8 cellular contexts compared by ENCODE assay signal in genomic region chr1:155277070-155277895, GRCh38. TPM values are rescaled to one million over a fixed set of nuclear protein-coding genes. Genes with fewer than 3 reads are reported as not detected.
DNase-seq lines count a peak whose midpoint lies in the region; ATAC-seq and TF ChIP-seq lines count a peak whose summit lies in the region.

HCN3 (plus strand) TSS chr1:155277463; CDS start chr1:155277591, 128 bp downstream.

- H3K4me3 Mint-ChIP-seq in activated naive CD4-positive, alpha-beta T cell treated with anti-CD3 and anti-CD28 coated beads, Interleukin-2, amount 10 ng/mL, durations not matched to agents 7 days and 5 days, result peak within 1 kb of the TSS; percentile 68

- no peak for TF ChIP-seq EP300 in suprapubic skin (IDR thresholded peaks at IDR 0.05)

- CTCF ChIA-PET in activated naive CD4-positive, alpha-beta T cell treated with anti-CD3 and anti-CD28 coated beads, Interleukin-2, amount 10 ng/mL, durations not matched to agents 7 days and 5 days (lab: Charles Lee), result interaction anchor here (0.6 to 4.9 kb wide), 4 partner anchors 26 to 529 kb away, joined by 3 to 26 read pairs (median 4); partner anchors contain the start of gene FDPS

- DNase-seq in GM03348 (ENCODE audit: low spot score) (peak; percentile 99), NCI-H1048 (lab: John Stamatoyannopoulos, UW) (peak; percentile 99), SK-N-DZ (ENCODE audit: low spot score) (peak; percentile 99), glomerular endothelial cell (ENCODE audit: extremely low read depth, low read depth, low spot score) (peak; percentile 73), occipital lobe (lab: John Stamatoyannopoulos, UW) (peak; percentile 96), suprapubic skin (ENCODE audit: low spot score in 2 of 2) (peak; percentile 98 to 99)
- peak; percentile 96 for DNase-seq in activated naive CD4-positive, alpha-beta T cell treated with anti-CD3 and anti-CD28 coated beads, Interleukin-2, amount 10 ng/mL, durations not matched to agents 7 days and 5 days

- no peaks in the 10 kb centered on the region for H3K9me3 ChIP-seq in suprapubic skin

- H3K27ac Mint-ChIP-seq in activated naive CD4-positive, alpha-beta T cell treated with anti-CD3 and anti-CD28 coated beads, Interleukin-2, amount 10 ng/mL, durations not matched to agents 7 days and 5 days, result peak within 1 kb of the TSS; percentile 26

- H3K27me3 Mint-ChIP-seq in activated naive CD4-positive, alpha-beta T cell treated with anti-CD3 and anti-CD28 coated beads, Interleukin-2, amount 10 ng/mL, durations not matched to agents 7 days and 5 days, result peaks cover 26% of the 10 kb centered on the region

- WGBS in suprapubic skin, result 1% methylated on average over 43 of the region's 68 CpGs

- H3K4me1 ChIP-seq in suprapubic skin, result peaks cover 35% of the 10 kb centered on the region

- ATAC-seq in HG02588 (IDR thresholded peaks at IDR 0.05; ENCODE audit: unreplicated experiment), result peak; percentile 61

- no peak for TF ChIP-seq POLR2A in suprapubic skin (IDR thresholded peaks at IDR 0.05)

- H3K27ac ChIP-seq in suprapubic skin, result peak within 1 kb of the TSS; percentile 63

- peak within 1 kb of the TSS; percentile 81 for H3K4me3 ChIP-seq in suprapubic skin

- H3K27me3 ChIP-seq in suprapubic skin, result no peaks in the 10 kb centered on the region

- H3K9me3 Mint-ChIP-seq in activated naive CD4-positive, alpha-beta T cell treated with anti-CD3 and anti-CD28 coated beads, Interleukin-2, amount 10 ng/mL, durations not matched to agents 7 days and 5 days, result no peaks in the 10 kb centered on the region

- H3K36me3 Mint-ChIP-seq in activated naive CD4-positive, alpha-beta T cell treated with anti-CD3 and anti-CD28 coated beads, Interleukin-2, amount 10 ng/mL, durations not matched to agents 7 days and 5 days, result peaks cover 8% of the 10 kb centered on the region

- TF ChIP-seq CTCF in suprapubic skin (IDR thresholded peaks at IDR 0.05), result peak in 1 of 2 donors; percentile 83

- no peaks in the 10 kb centered on the region for H3K36me3 ChIP-seq in suprapubic skin

- peaks cover 41% of the 10 kb centered on the region for H3K4me1 Mint-ChIP-seq in activated naive CD4-positive, alpha-beta T cell treated with anti-CD3 and anti-CD28 coated beads, Interleukin-2, amount 10 ng/mL, durations not matched to agents 7 days and 5 days

RNA-seq across cellular contexts. Expression of gene HCN3, which starts in this region (rescaled TPM):
- polyA plus RNA-seq in SK-N-DZ (2014; cell fraction: cytosol; rRNA removed), result 14.5 and 24.3 TPM in 2 replicates
- 80.0 and 137 TPM in 2 replicates for polyA plus RNA-seq in SK-N-DZ (2014; cell fraction: nucleus; rRNA removed)
- total RNA-seq in glomerular endothelial cell, result 0.19 and 1.3 TPM in 2 replicates
- 15.6 TPM for total RNA-seq in occipital lobe
- total RNA-seq in suprapubic skin, result 10 to 100 TPM in 3 of 4 donors, 1 to 10 TPM in 1; 6.6 to 12.8 (median 10.4) TPM

Comparison
In these comparisons a context has a peak if more than half of its experiments do, and no peak if none do; other contexts are left out.
1. Peak in every context shown above with its lines: DNase-seq, ATAC-seq, H3K4me3 ChIP-seq and H3K27ac ChIP-seq.